Comparison of ENCODE assay signal across 1 cellular context in the genomic region with DNA sequence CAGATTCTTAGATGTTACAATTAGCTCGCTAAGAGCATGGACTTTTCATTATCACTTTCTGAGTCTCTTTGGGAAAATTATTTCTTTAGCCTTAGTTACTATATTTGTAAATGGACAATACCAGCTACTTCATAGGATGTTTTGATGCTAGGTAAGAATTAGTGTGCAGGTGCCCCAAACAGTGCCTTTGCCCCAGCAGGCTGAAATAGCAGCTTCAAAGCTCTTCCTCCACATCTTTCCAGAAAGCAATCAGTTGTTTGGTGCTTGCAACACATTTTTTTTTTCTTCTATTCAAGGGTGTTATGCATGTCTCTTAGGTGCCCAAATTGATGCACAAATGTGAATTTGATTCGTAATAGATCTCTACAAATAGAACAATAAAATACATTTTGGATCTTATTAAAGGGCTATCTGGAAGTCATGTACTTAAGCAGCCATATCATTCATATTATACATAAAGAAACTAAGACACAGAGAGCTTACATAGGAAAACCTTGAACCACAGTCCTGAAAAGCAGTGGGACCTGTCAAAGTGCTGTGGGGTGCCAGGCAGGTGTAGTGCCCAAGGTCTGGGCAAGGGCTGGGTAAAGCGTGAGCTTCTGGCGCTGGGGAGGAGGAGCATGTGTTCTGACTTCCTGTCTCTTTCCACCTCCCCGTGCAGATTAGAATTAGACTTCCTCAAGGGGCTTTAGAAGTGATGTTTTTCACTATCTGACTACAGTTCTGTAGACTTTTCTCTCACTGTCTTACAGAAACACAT.
TF ChIP-seq lines count a peak whose summit lies in the region.

No MANE protein-coding gene starts in this region.

TF ChIP-seq in SK-N-SH treated with all-trans-retinoic acid at 6 μM for 48 hours, 23 proteins besides CTCF, POLR2A, EP300 and RAD21 (continued from another document):
- TF ChIP-seq, protein P1, sequence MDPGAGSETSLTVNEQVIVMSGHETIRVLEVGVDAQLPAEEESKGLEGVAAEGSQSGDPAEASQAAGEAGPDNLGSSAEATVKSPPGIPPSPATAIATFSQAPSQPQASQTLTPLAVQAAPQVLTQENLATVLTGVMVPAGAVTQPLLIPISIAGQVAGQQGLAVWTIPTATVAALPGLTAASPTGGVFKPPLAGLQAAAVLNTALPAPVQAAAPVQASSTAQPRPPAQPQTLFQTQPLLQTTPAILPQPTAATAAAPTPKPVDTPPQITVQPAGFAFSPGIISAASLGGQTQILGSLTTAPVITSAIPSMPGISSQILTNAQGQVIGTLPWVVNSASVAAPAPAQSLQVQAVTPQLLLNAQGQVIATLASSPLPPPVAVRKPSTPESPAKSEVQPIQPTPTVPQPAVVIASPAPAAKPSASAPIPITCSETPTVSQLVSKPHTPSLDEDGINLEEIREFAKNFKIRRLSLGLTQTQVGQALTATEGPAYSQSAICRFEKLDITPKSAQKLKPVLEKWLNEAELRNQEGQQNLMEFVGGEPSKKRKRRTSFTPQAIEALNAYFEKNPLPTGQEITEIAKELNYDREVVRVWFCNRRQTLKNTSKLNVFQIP (CRISPR knock-in tag; IDR thresholded peaks at IDR 0.05; ENCODE audit: borderline replicate concordance, low read depth): no peak
- no peak for TF ChIP-seq ZNF70 (CRISPR knock-in tag; IDR thresholded peaks at IDR 0.05)
- TF ChIP-seq, protein P2, sequence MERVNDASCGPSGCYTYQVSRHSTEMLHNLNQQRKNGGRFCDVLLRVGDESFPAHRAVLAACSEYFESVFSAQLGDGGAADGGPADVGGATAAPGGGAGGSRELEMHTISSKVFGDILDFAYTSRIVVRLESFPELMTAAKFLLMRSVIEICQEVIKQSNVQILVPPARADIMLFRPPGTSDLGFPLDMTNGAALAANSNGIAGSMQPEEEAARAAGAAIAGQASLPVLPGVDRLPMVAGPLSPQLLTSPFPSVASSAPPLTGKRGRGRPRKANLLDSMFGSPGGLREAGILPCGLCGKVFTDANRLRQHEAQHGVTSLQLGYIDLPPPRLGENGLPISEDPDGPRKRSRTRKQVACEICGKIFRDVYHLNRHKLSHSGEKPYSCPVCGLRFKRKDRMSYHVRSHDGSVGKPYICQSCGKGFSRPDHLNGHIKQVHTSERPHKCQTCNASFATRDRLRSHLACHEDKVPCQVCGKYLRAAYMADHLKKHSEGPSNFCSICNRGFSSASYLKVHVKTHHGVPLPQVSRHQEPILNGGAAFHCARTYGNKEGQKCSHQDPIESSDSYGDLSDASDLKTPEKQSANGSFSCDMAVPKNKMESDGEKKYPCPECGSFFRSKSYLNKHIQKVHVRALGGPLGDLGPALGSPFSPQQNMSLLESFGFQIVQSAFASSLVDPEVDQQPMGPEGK (CRISPR knock-in tag; IDR thresholded peaks at IDR 0.05; ENCODE audit: borderline replicate concordance): no peak
- no peak for TF ChIP-seq GLIS3 (CRISPR knock-in tag; IDR thresholded peaks at IDR 0.05)
- no peak for TF ChIP-seq ZC3H10 (CRISPR knock-in tag; IDR thresholded peaks at IDR 0.05)
- no peak for TF ChIP-seq CSDC2 (CRISPR knock-in tag; IDR thresholded peaks at IDR 0.05)
- TF ChIP-seq ZFP30 (CRISPR knock-in tag; IDR thresholded peaks at IDR 0.05): no peak
- TF ChIP-seq BACH2 (CRISPR knock-in tag; IDR thresholded peaks at IDR 0.05; ENCODE audit: borderline replicate concordance): no peak
- TF ChIP-seq ZNF565 (CRISPR knock-in tag; conservative IDR thresholded peaks at IDR 0.05; ENCODE audit: low read depth): no peak
- TF ChIP-seq ISL1 (CRISPR knock-in tag; IDR thresholded peaks at IDR 0.05): no peak
TF ChIP-seq in SK-N-SH treated with all-trans-retinoic acid at 6 μM for 48 hours: peak in this region for 0.
